Comparison of ENCODE assay signal across 9 cellular contexts in the genomic region with DNA sequence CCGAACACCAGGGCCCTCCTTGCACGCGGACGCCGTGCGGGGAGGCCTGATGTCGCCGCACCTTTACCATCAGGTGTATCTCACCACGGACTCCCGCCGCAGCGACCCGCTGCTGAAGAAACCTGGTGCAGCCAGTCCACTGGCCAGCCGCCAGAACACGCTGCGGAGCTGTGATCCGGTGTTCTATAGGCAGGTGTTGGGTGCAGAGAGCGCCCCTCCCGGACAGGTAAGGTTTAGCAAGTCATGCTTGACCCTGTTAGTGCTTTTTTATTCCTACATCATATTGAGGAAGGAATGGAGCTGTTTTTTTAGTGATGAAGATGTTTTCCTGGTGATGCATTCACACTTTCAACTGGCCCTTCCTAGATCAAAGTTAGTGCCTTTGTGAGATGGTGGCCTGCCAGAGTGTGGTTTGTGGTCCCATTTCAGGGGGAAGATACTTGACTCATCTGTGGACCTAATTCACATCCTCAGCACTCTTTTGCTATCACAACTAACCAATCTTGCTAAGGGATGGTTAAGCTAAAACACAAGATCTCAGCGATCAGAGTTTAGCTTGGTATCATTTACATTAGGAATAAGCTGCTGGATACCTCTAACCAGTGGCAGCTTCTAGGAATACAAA. TPM values are rescaled to one million over a fixed set of nuclear protein-coding genes. Genes with fewer than 3 reads are reported as not detected.
DNase-seq lines count a peak whose midpoint lies in the region; ATAC-seq and TF ChIP-seq lines count a peak whose summit lies in the region.
"Had no signal": no experiment of that assay in that cellular context is flagged by ENCODE, and none has a peak within 500 bp of the region (broad histone marks: within the 10 kb centered on the region; RNA-seq: fewer than 3 reads in every experiment).

No MANE protein-coding gene starts in this region.

- peaks cover 9% of the 10 kb centered on the region for H3K4me1 ChIP-seq in right cardiac atrium (ENCODE audit: control insufficient read depth, insufficient read depth, low read length)

- H3K4me3 ChIP-seq in SU-DHL-6 (ENCODE audit: insufficient read depth, low read length, poor library complexity, severe bottlenecking), result peak overlapping the region; percentile 54
- H3K4me3 ChIP-seq in right cardiac atrium (ENCODE audit: low read length), result peak overlapping the region; percentile 42
- H3K4me3 ChIP-seq in skin epidermis, result peak overlapping the region; percentile 44 to 71 (median 48)

- TF ChIP-seq CTCF in GM13977 (IDR thresholded peaks at IDR 0.05; ENCODE audit: extremely low read depth, insufficient read depth, missing control alignments) (peak; percentile 22), SU-DHL-6 (IDR thresholded peaks at IDR 0.05; ENCODE audit: insufficient read depth, low read length, poor library complexity, severe bottlenecking) (peak; percentile 61)

- DNase-seq in GM13977 (ENCODE audit: low spot score) (no peak), right cardiac atrium (peak in 2 of 3 donors; percentile 74 to 77), SW 1271 (lab: John Stamatoyannopoulos, UW) (no peak), RPMI8226 (no peak), NCI-H1930 (lab: John Stamatoyannopoulos, UW) (no peak)
- DNase-seq: activated naive CD8-positive, alpha-beta T cell treated with anti-CD3 and anti-CD28 coated beads for 36 hours had no signal

- peak overlapping the region; percentile 70 for H3K9ac ChIP-seq in SU-DHL-6 (ENCODE audit: low read length)

- H3K36me3 ChIP-seq in SU-DHL-6 (ENCODE audit: low read length), result no peaks in the 10 kb centered on the region

- 35% methylated on average over 20 of the region's 20 CpGs for WGBS in right cardiac atrium

- ATAC-seq in right cardiac atrium, result no peak
- no peak for ATAC-seq in GM21786 (IDR thresholded peaks at IDR 0.05; ENCODE audit: unreplicated experiment)

- H3K27me3 ChIP-seq in SU-DHL-6 (ENCODE audit: low read length), result no peaks in the 10 kb centered on the region
- H3K27me3 ChIP-seq in right cardiac atrium (ENCODE audit: control insufficient read depth, insufficient read depth), result no peaks in the 10 kb centered on the region

- H2AFZ ChIP-seq in SU-DHL-6 (ENCODE audit: low read depth, low read length, severe bottlenecking), result no peak overlapping the region

- H3K79me2 ChIP-seq in SU-DHL-6 (ENCODE audit: insufficient read depth, low read length), result peaks cover 73% of the 10 kb centered on the region

- H3K27ac ChIP-seq in SU-DHL-6 (ENCODE audit: low read depth, low read length), result peak overlapping the region; percentile 61
- H3K27ac ChIP-seq in right cardiac atrium (ENCODE audit: low read length), result no peak overlapping the region
- no peak overlapping the region for H3K27ac ChIP-seq in skin epidermis

- in situ Hi-C loops in GM13977 (cut with MboI; ENCODE audit: low pct_unique_long_range_greater_than_20kb, low sequenced_read_pairs, unreplicated experiment), result no loop called here

- intact Hi-C loops in right cardiac atrium (cut with DNase I), result loop anchor here in 2 of 4 donors (5.0 to 10.0 kb wide), 2 partner anchors 44 to 46 kb away; no protein-coding TSS in a partner anchor

- H3F3A ChIP-seq in SU-DHL-6 (ENCODE audit: insufficient read depth), result peaks cover 5% of the 10 kb centered on the region

- H4K20me1 ChIP-seq in SU-DHL-6 (ENCODE audit: low read depth, low read length), result no peaks in the 10 kb centered on the region

- H3K9me2 ChIP-seq in SU-DHL-6 (replicated peaks; ENCODE audit: insufficient read depth, low read length), result no peaks in the 10 kb centered on the region

- H3K4me2 ChIP-seq in SU-DHL-6 (ENCODE audit: low read depth, low read length, poor library complexity, severe bottlenecking), result peak overlapping the region; percentile 72

- no peaks in the 10 kb centered on the region for H3K9me3 ChIP-seq in SU-DHL-6 (ENCODE audit: insufficient read depth, low read length)
- no peaks in the 10 kb centered on the region for H3K9me3 ChIP-seq in right cardiac atrium (ENCODE audit: control insufficient read depth, low read length)

RNA-seq across cellular contexts. Expression of a gene that starts 2.7 kb away (rescaled TPM):
- 10 to 100 TPM; 19.6 to 42.5 (median 33.5) TPM for total RNA-seq in right cardiac atrium
- 35.5 TPM for polyA plus RNA-seq in right cardiac atrium

RNA-seq across cellular contexts. Expression of a gene that starts 6.4 kb away (rescaled TPM):
- total RNA-seq in right cardiac atrium, result 1 to 10 TPM; 1.4 to 2.3 (median 1.8) TPM
- polyA plus RNA-seq in right cardiac atrium, result 1.3 TPM
- total RNA-seq: activated naive CD8-positive, alpha-beta T cell treated with anti-CD3 and anti-CD28 coated beads for 36 hours had no signal

RNA-seq across cellular contexts. Expression of a gene that starts 10.4 kb away (rescaled TPM):
- total RNA-seq in right cardiac atrium, result 1 to 10 TPM; 1.4 to 2.3 (median 1.9) TPM
- 1.4 TPM for polyA plus RNA-seq in right cardiac atrium
- total RNA-seq: activated naive CD8-positive, alpha-beta T cell treated with anti-CD3 and anti-CD28 coated beads for 36 hours had no signal

RNA-seq across cellular contexts. Expression of a gene that starts 48.1 kb away (rescaled TPM):
- 1 to 10 TPM; 4.8 to 7.1 (median 5.6) TPM for total RNA-seq in right cardiac atrium
- 2.7 TPM for polyA plus RNA-seq in right cardiac atrium

RNA-seq across cellular contexts. Expression of a gene that starts 57.6 kb away (rescaled TPM):
- total RNA-seq in right cardiac atrium, result 1 to 10 TPM; 3.1 to 4.2 (median 3.6) TPM
- polyA plus RNA-seq in right cardiac atrium, result 2.2 TPM

Comparison
In these comparisons a context has a peak if more than half of its experiments do, and no peak if none do; other contexts are left out.
1. DNase-seq: peak in right cardiac atrium (2 of 3); none in GM13977 (single experiment), SW 1271 (0 of 2), RPMI8226 (single experiment) and NCI-H1930 (0 of 2).
2. Peak in every context shown above with its lines, with median percentiles within 50 percentile points of each other: H3K4me3 ChIP-seq.